ENCODE assay signal across 18 cellular contexts in genomic region chrX:150352114-150352513, GRCh38. TPM values are rescaled to one million over a fixed set of nuclear protein-coding genes. Genes with fewer than 3 reads are reported as not detected.
DNase-seq lines count a peak whose midpoint lies in the region; ATAC-seq and TF ChIP-seq lines count a peak whose summit lies in the region.
"Had no signal": no experiment of that assay in that cellular context is flagged by ENCODE, and none has a peak within 500 bp of the region (broad histone marks: within the 10 kb centered on the region; RNA-seq: fewer than 3 reads in every experiment).

No MANE protein-coding gene starts in this region.

- ATAC-seq in HG03354 (IDR thresholded peaks at IDR 0.05; ENCODE audit: poor library complexity, severe bottlenecking, unreplicated experiment) (no peak), WTC11 (no peak)
- ATAC-seq: Panc1 had no signal

- no peak overlapping the region for H2AFZ ChIP-seq in fibroblast of lung (ENCODE audit: low read length)

- no peak overlapping the region for H3K27ac ChIP-seq in fibroblast of lung (ENCODE audit: insufficient read depth, low read length)
- H3K27ac ChIP-seq: A549 had no signal

- H3K36me3 Mint-ChIP-seq in Calu3 (ENCODE audit: insufficient read depth, unreplicated experiment) (peaks cover 6% of the 10 kb centered on the region), WTC11 (no peaks in the 10 kb centered on the region)

- no peaks in the 10 kb centered on the region for H4K20me1 ChIP-seq in fibroblast of lung (ENCODE audit: control insufficient read depth, extremely low read depth, insufficient read depth, low read length)

- H3K27ac Mint-ChIP-seq in Calu3 (ENCODE audit: unreplicated experiment) (no peak overlapping the region), WTC11 (no peak overlapping the region)

- POLR2A ChIA-PET in WTC11 (lab: Charles Lee) = no interaction called here

- H3K27me3 ChIP-seq in fibroblast of lung (ENCODE audit: control insufficient read depth, insufficient read depth, low read length) = no peaks in the 10 kb centered on the region

- H3K4me3 Mint-ChIP-seq in Calu3 (ENCODE audit: low read depth, unreplicated experiment) (no peak overlapping the region), WTC11 (no peak overlapping the region)

- H3K36me3 ChIP-seq in fibroblast of lung (ENCODE audit: control insufficient read depth, insufficient read depth, low read length) = no peaks in the 10 kb centered on the region

- H3K4me1 Mint-ChIP-seq in Calu3 (ENCODE audit: low read depth, unreplicated experiment) (peaks cover 15% of the 10 kb centered on the region), WTC11 (peaks cover 19% of the 10 kb centered on the region)

- H3K27me3 Mint-ChIP-seq in Calu3 (ENCODE audit: unreplicated experiment) (peaks cover 15% of the 10 kb centered on the region), WTC11 (ENCODE audit: low read depth) (peaks cover 10% of the 10 kb centered on the region)

- no peaks in the 10 kb centered on the region for H3K9me3 ChIP-seq in fibroblast of lung (ENCODE audit: control insufficient read depth, insufficient read depth, low read depth, low read length)
- H3K9me3 ChIP-seq: A549 had no signal

- BruUV-seq in Calu3 (replicated peaks; lab: Mats Ljungman, UMichigan) = no TSS peak

- TF ChIP-seq CTCF in Calu3 (IDR thresholded peaks at IDR 0.05; ENCODE audit: unreplicated experiment) (no peak), fibroblast of lung (conservative IDR thresholded peaks at IDR 0.05 in 1 of 2, IDR thresholded peaks at IDR 0.05 in 1 of 2; ENCODE audit: low read depth in 1 of 2, low read length in 2 of 2) (no peak), WTC11 (IDR thresholded peaks at IDR 0.05) (no peak)

- H3K4me2 ChIP-seq in fibroblast of lung (ENCODE audit: extremely low read depth, insufficient read depth, low read length) = no peak overlapping the region
- H3K4me2 ChIP-seq: A549 had no signal

- DNase-seq in Calu3 (peak; percentile 14), HS-27A (ENCODE audit: low read depth) (peak; percentile 80), RPMI7951 (ENCODE audit: low read depth) (peak; percentile 82), fibroblast of lung (ENCODE audit: low read depth in 2 of 2) (peak; percentile 16 to 21), NCI-H446 (lab: John Stamatoyannopoulos, UW) (no peak), OCI-M1 (lab: John Stamatoyannopoulos, UW) (no peak), WTC11 (ENCODE audit: low spot score) (no peak)
- DNase-seq: AML-193; NCI-H1092; NCI-H1694; NCI-H2107; NCI-H226; NCI-H526 treated with DMSO at 0.1 percent for 48 hours; NK-92 treated with Interleukin-12 subunit alpha and Interleukin-12 subunit beta, amount 100 ng/mL, for 24 hours; SHP77 treated with DMSO at 0.1 percent for 48 hours had no signal

- no peak overlapping the region for H3K4me3 ChIP-seq in fibroblast of lung (replicated peaks in 1 of 4; ENCODE audit: control extremely low read depth in 1 of 4, insufficient read depth in 1 of 4, low read depth in 3 of 4, low read length in 4 of 4)
- H3K4me3 ChIP-seq: A549 had no signal

- no peaks in the 10 kb centered on the region for H3K79me2 ChIP-seq in fibroblast of lung (ENCODE audit: control insufficient read depth, insufficient read depth, low read length)

- H3K9me3 Mint-ChIP-seq in Calu3 (ENCODE audit: low read depth, unreplicated experiment) = no peaks in the 10 kb centered on the region
- H3K9me3 Mint-ChIP-seq in WTC11 = no peaks in the 10 kb centered on the region

- CTCF ChIA-PET in Calu3 (lab: Charles Lee) = no interaction called here
- CTCF ChIA-PET in WTC11 (lab: Charles Lee) = no interaction called here

- intact Hi-C loops in Calu3 (cut with micrococcal nuclease; ENCODE audit: unreplicated experiment) = no loop called here

- no peak overlapping the region for H3K9ac ChIP-seq in fibroblast of lung (ENCODE audit: insufficient read depth, low read length)

- H3K4me1 ChIP-seq in fibroblast of lung (ENCODE audit: control insufficient read depth, extremely low read depth, insufficient read depth, low read length) = no peaks in the 10 kb centered on the region
- H3K4me1 ChIP-seq: A549 had no signal

TF ChIP-seq in WTC11, 78 proteins besides CTCF, POLR2A, EP300 and RAD21 (continues in another document):
- TF ChIP-seq FOXP4 (CRISPR knock-in tag; IDR thresholded peaks at IDR 0.05) (no peak), ZBTB21 (CRISPR knock-in tag; IDR thresholded peaks at IDR 0.05; ENCODE audit: borderline replicate concordance) (no peak), ATF2 (CRISPR knock-in tag; IDR thresholded peaks at IDR 0.05; ENCODE audit: borderline replicate concordance, low read depth) (no peak), ELF4 (CRISPR knock-in tag; IDR thresholded peaks at IDR 0.05; ENCODE audit: low read depth) (no peak), ZNF416 (CRISPR knock-in tag; IDR thresholded peaks at IDR 0.05) (no peak), HMGXB4 (CRISPR knock-in tag; IDR thresholded peaks at IDR 0.05) (no peak), ZNF121 (CRISPR knock-in tag; IDR thresholded peaks at IDR 0.05) (no peak), OVOL2 (CRISPR knock-in tag; IDR thresholded peaks at IDR 0.05; ENCODE audit: borderline replicate concordance) (no peak), ZNF512 (CRISPR knock-in tag; IDR thresholded peaks at IDR 0.05; ENCODE audit: borderline replicate concordance) (no peak), ERG (CRISPR knock-in tag; IDR thresholded peaks at IDR 0.05) (no peak), FOXK1 (CRISPR knock-in tag; IDR thresholded peaks at IDR 0.05) (no peak)

RNA-seq across cellular contexts. Expression of gene MAMLD1, which starts 11.0 kb away (rescaled TPM):
- 7.1 and 8.8 TPM in 2 replicates for total RNA-seq in Calu3 (2022)
- 3.4 and 5.2 TPM in 2 replicates for total RNA-seq in RPMI7951 (2014; rRNA removed; shearing (Covaris generic))
- total RNA-seq in fibroblast of lung = 0.77 and 3.6 TPM in 2 replicates
- 10.1 and 15.5 TPM in 2 replicates for polyA plus RNA-seq in fibroblast of lung
- 18.1 and 33.2 TPM in 2 replicates for polyA plus RNA-seq in fibroblast of lung (2012)
- polyA minus RNA-seq in fibroblast of lung (ENCODE audit: low replicate concordance) = 24.2 and 50.4 TPM in 2 replicates
- total RNA-seq in WTC11 (2021) = 0.32 to 0.35 TPM (median 0.34 TPM) in 3 replicates

Comparison
In these comparisons a context has a peak if more than half of its experiments do, and no peak if none do; other contexts are left out.
1. DNase-seq: peak in Calu3 (single experiment), HS-27A (single experiment), RPMI7951 (single experiment) and fibroblast of lung (2 of 2); none in NCI-H446 (0 of 2), OCI-M1 (single experiment) and WTC11 (single experiment).